Comparison of ENCODE assay signal across 8 cellular contexts in genomic region chr3:179563298-179563934, GRCh38. TPM values are rescaled to one million over a fixed set of nuclear protein-coding genes. Genes with fewer than 3 reads are reported as not detected.
A peak's percentile ranks its signal among the peaks of the same experiment; 100 is the strongest.
DNase-seq lines count a peak whose midpoint lies in the region; ATAC-seq and TF ChIP-seq lines count a peak whose summit lies in the region.

No MANE protein-coding gene starts in this region.

- peak overlapping the region; percentile 89 for H3K4me3 ChIP-seq in fibroblast of mammary gland (ENCODE audit: control insufficient read depth, low read depth, low read length)

- H3K9me3 Mint-ChIP-seq in activated T-helper 1 cell treated with anti-CD3 and anti-CD28 coated beads, Interleukin-12 subunit alpha, Interleukin-12 subunit beta, Interleukin-2, Interleukin-4 antibody, amounts not matched to agents 30 ng/mL and 10 ng/mL and 1 ng/mL, durations not matched to agents 14 hours and 24 hours and 36 hours, result no peaks in the 10 kb centered on the region
- no peaks in the 10 kb centered on the region for H3K9me3 Mint-ChIP-seq in nephron

- peak overlapping the region; percentile 93 for H3K4me3 Mint-ChIP-seq in activated T-helper 1 cell treated with anti-CD3 and anti-CD28 coated beads, Interleukin-12 subunit alpha, Interleukin-12 subunit beta, Interleukin-2, Interleukin-4 antibody, amounts not matched to agents 30 ng/mL and 10 ng/mL and 1 ng/mL, durations not matched to agents 14 hours and 24 hours and 36 hours
- H3K4me3 Mint-ChIP-seq in nephron, result peak overlapping the region; percentile 95 to 97 (median 96)

- intact Hi-C loops in activated T-helper 1 cell treated with anti-CD3 and anti-CD28 coated beads, Interleukin-12 subunit alpha, Interleukin-12 subunit beta, Interleukin-2, Interleukin-4 antibody, amounts not matched to agents 30 ng/mL and 10 ng/mL and 1 ng/mL, durations not matched to agents 14 hours and 24 hours and 36 hours (cut with micrococcal nuclease), result loop anchor here (1.0 to 5.0 kb wide), 5 partner anchors 41 to 1039 kb away; partner anchors contain the start of genes MRPL47, NDUFB5, TTC14 and ZMAT3

- H3K36me3 Mint-ChIP-seq in activated T-helper 1 cell treated with anti-CD3 and anti-CD28 coated beads, Interleukin-12 subunit alpha, Interleukin-12 subunit beta, Interleukin-2, Interleukin-4 antibody, amounts not matched to agents 30 ng/mL and 10 ng/mL and 1 ng/mL, durations not matched to agents 14 hours and 24 hours and 36 hours (ENCODE audit: low read depth), result peaks cover 7% of the 10 kb centered on the region
- no peaks in the 10 kb centered on the region for H3K36me3 Mint-ChIP-seq in nephron (ENCODE audit: low read depth)

- TF ChIP-seq CTCF in fibroblast of mammary gland (conservative IDR thresholded peaks at IDR 0.05; ENCODE audit: control insufficient read depth, insufficient read depth, low read depth, low read length) (peak; percentile 35), nephron (IDR thresholded peaks at IDR 0.05; ENCODE audit: unreplicated experiment in 3 of 3) (peak; percentile 33 to 58 (median 53))

- peaks cover 10% of the 10 kb centered on the region for H3K27me3 Mint-ChIP-seq in activated T-helper 1 cell treated with anti-CD3 and anti-CD28 coated beads, Interleukin-12 subunit alpha, Interleukin-12 subunit beta, Interleukin-2, Interleukin-4 antibody, amounts not matched to agents 30 ng/mL and 10 ng/mL and 1 ng/mL, durations not matched to agents 14 hours and 24 hours and 36 hours (ENCODE audit: insufficient read depth)
- H3K27me3 Mint-ChIP-seq in nephron (ENCODE audit: low read depth), result no peaks in the 10 kb centered on the region

- peak; percentile 27 for DNase-seq in DMS114 treated with DMSO at 0.1 percent for 48 hours (lab: John Stamatoyannopoulos, UW; ENCODE audit: unreplicated experiment)
- DNase-seq in HT1080 (ENCODE audit: low read depth), result peak; percentile 81
- DNase-seq in RKO (ENCODE audit: low spot score), result peak; percentile 91
- DNase-seq in activated T-helper 1 cell treated with anti-CD3 and anti-CD28 coated beads, Interleukin-12 subunit alpha, Interleukin-12 subunit beta, Interleukin-2, Interleukin-4 antibody, amounts not matched to agents 30 ng/mL and 10 ng/mL and 1 ng/mL, durations not matched to agents 14 hours and 24 hours and 36 hours (ENCODE audit: low spot score), result peak; percentile 61
- peak; percentile 72 for DNase-seq in fibroblast of mammary gland (ENCODE audit: low read depth)
- peak; percentile 74 for DNase-seq in stimulated activated naive CD8-positive, alpha-beta T cell treated with anti-CD3 and anti-CD28 coated beads, Interleukin-15, Interleukin-2, amounts not matched to agents 100 U/mL and 50 U/mL, for 24 hours

- H3K27ac Mint-ChIP-seq in activated T-helper 1 cell treated with anti-CD3 and anti-CD28 coated beads, Interleukin-12 subunit alpha, Interleukin-12 subunit beta, Interleukin-2, Interleukin-4 antibody, amounts not matched to agents 30 ng/mL and 10 ng/mL and 1 ng/mL, durations not matched to agents 14 hours and 24 hours and 36 hours, result peak overlapping the region; percentile 97
- H3K27ac Mint-ChIP-seq in nephron, result peak overlapping the region; percentile 92 to 99 (median 95)

- peaks cover 34% of the 10 kb centered on the region for H3K4me1 Mint-ChIP-seq in activated T-helper 1 cell treated with anti-CD3 and anti-CD28 coated beads, Interleukin-12 subunit alpha, Interleukin-12 subunit beta, Interleukin-2, Interleukin-4 antibody, amounts not matched to agents 30 ng/mL and 10 ng/mL and 1 ng/mL, durations not matched to agents 14 hours and 24 hours and 36 hours (ENCODE audit: low read depth)
- H3K4me1 Mint-ChIP-seq in nephron, result peaks cover 10% of the 10 kb centered on the region

- peak; percentile 40 for ATAC-seq in GM21390 (IDR thresholded peaks at IDR 0.05; ENCODE audit: unreplicated experiment)
- ATAC-seq in stimulated activated naive CD8-positive, alpha-beta T cell treated with anti-CD3 and anti-CD28 coated beads, Interleukin-15, Interleukin-2, amounts not matched to agents 100 U/mL and 50 U/mL, for 24 hours, result peak; percentile 50

RNA-seq across cellular contexts. Expression of gene ACTL6A, which starts 0.7 kb away (rescaled TPM):
- 135 and 170 TPM in 2 replicates for total RNA-seq in HT1080 (2014; rRNA removed; shearing (Covaris generic))
- polyA plus RNA-seq in HT1080 (2015; cell fraction: cytosol; rRNA removed), result 181 and 268 TPM in 2 replicates
- polyA plus RNA-seq in HT1080 (2015; cell fraction: nucleus; rRNA removed), result 239 and 333 TPM in 2 replicates
- total RNA-seq in activated T-helper 1 cell treated with anti-CD3 and anti-CD28 coated beads, Interleukin-12 subunit alpha, Interleukin-12 subunit beta, Interleukin-2, Interleukin-4 antibody, amounts not matched to agents 30 ng/mL and 10 ng/mL and 1 ng/mL, durations not matched to agents 14 hours and 24 hours and 36 hours, result 113 and 117 TPM in 2 replicates

RNA-seq across cellular contexts. Expression of gene MRPL47, which starts 41.0 kb away (rescaled TPM):
- total RNA-seq in HT1080 (2014; rRNA removed; shearing (Covaris generic)), result 146 and 148 TPM in 2 replicates
- 134 and 151 TPM in 2 replicates for polyA plus RNA-seq in HT1080 (2015; cell fraction: cytosol; rRNA removed)
- 120 and 138 TPM in 2 replicates for polyA plus RNA-seq in HT1080 (2015; cell fraction: nucleus; rRNA removed)
- 65.1 and 65.5 TPM in 2 replicates for total RNA-seq in activated T-helper 1 cell treated with anti-CD3 and anti-CD28 coated beads, Interleukin-12 subunit alpha, Interleukin-12 subunit beta, Interleukin-2, Interleukin-4 antibody, amounts not matched to agents 30 ng/mL and 10 ng/mL and 1 ng/mL, durations not matched to agents 14 hours and 24 hours and 36 hours

RNA-seq across cellular contexts. Expression of gene NDUFB5, which starts 41.2 kb away (rescaled TPM):
- total RNA-seq in HT1080 (2014; rRNA removed; shearing (Covaris generic)), result 244 and 296 TPM in 2 replicates
- polyA plus RNA-seq in HT1080 (2015; cell fraction: cytosol; rRNA removed), result 240 and 264 TPM in 2 replicates
- 162 and 163 TPM in 2 replicates for polyA plus RNA-seq in HT1080 (2015; cell fraction: nucleus; rRNA removed)
- total RNA-seq in activated T-helper 1 cell treated with anti-CD3 and anti-CD28 coated beads, Interleukin-12 subunit alpha, Interleukin-12 subunit beta, Interleukin-2, Interleukin-4 antibody, amounts not matched to agents 30 ng/mL and 10 ng/mL and 1 ng/mL, durations not matched to agents 14 hours and 24 hours and 36 hours, result 81.5 and 86.1 TPM in 2 replicates

Comparison
In these comparisons a context has a peak if more than half of its experiments do, and no peak if none do; other contexts are left out.
1. Peak in every context shown above with its lines: DNase-seq, ATAC-seq and H3K4me3 ChIP-seq.
2. DNase-seq: peak in every context shown above with its lines; median percentile 91 in RKO; 81 in HT1080; 74 in stimulated activated naive CD8-positive, alpha-beta T cell treated with anti-CD3 and anti-CD28 coated beads, Interleukin-15, Interleukin-2, amounts not matched to agents 100 U/mL and 50 U/mL, for 24 hours; 72 in fibroblast of mammary gland; 61 in activated T-helper 1 cell treated with anti-CD3 and anti-CD28 coated beads, Interleukin-12 subunit alpha, Interleukin-12 subunit beta, Interleukin-2, Interleukin-4 antibody, amounts not matched to agents 30 ng/mL and 10 ng/mL and 1 ng/mL, durations not matched to agents 14 hours and 24 hours and 36 hours; 27 in DMS114 treated with DMSO at 0.1 percent for 48 hours.